Comparison of ENCODE assay signal across 13 cellular contexts in the genomic region with DNA sequence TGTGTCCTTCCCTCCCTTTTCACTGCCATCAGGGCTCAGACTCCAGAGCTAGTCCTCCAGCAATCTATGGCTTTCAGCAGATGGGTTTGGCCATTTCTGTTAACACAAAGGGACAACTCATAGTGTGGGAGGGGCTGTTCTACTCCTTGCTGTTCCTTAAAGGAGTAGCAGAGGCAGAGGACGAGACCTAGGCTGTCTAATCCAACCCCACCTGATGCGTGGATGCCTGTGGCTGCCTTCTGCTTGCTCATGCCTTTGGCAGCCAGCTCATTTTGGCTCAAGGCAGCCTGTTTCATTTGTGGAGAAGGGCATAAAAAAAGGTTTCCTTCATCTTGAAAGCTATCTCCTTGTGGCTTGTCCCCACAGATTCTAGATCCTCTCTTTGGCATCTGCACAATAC. TPM values are rescaled to one million over a fixed set of nuclear protein-coding genes. Genes with fewer than 3 reads are reported as not detected.
A peak's percentile ranks its signal among the peaks of the same experiment; 100 is the strongest.
DNase-seq lines count a peak whose midpoint lies in the region; FAIRE-seq and TF ChIP-seq lines count a peak whose summit lies in the region.
"Had no signal": no experiment of that assay in that cellular context is flagged by ENCODE, and none has a peak within 500 bp of the region (broad histone marks: within the 10 kb centered on the region; RNA-seq: fewer than 3 reads in every experiment).

No MANE protein-coding gene starts in this region.

- peak overlapping the region; percentile 95 to 98 for H3K27ac ChIP-seq in mucosa of rectum (ENCODE audit: low read depth in 2 of 2, low read length in 2 of 2)
- H3K27ac ChIP-seq in left ventricle myocardium inferior (replicated peaks) = no peak overlapping the region
- H3K27ac ChIP-seq: esophagus squamous epithelium, suprapubic skin had no signal

- no peak overlapping the region for H3K4me3 Mint-ChIP-seq in Caco-2 (ENCODE audit: unreplicated experiment)
- H3K4me3 Mint-ChIP-seq: naive B cell had no signal

- BruUV-seq in Caco-2 (replicated peaks; lab: Mats Ljungman, UMichigan) = no TSS peak

- no peak overlapping the region for H3K4me3 ChIP-seq in Caco-2 (ENCODE audit: low read depth, low read length)
- H3K4me3 ChIP-seq in NT2/D1 (ENCODE audit: insufficient read length, low read depth) = no peak overlapping the region
- no peak overlapping the region for H3K4me3 ChIP-seq in choroid plexus epithelial cell (ENCODE audit: low read depth, low read length)
- H3K4me3 ChIP-seq in mucosa of rectum (ENCODE audit: low read length in 2 of 2) = no peak overlapping the region
- H3K4me3 ChIP-seq in left ventricle myocardium inferior = no peak overlapping the region
- H3K4me3 ChIP-seq: esophagus squamous epithelium, suprapubic skin had no signal

- intact Hi-C loops in Caco-2 (cut with micrococcal nuclease; ENCODE audit: unreplicated experiment) = loop anchor here (10.0 kb wide), 1 partner anchor 53 kb away; no protein-coding TSS in a partner anchor
- intact Hi-C loops in left ventricle myocardium inferior (cut with micrococcal nuclease) = no loop called here

- H3K9me3 Mint-ChIP-seq in Caco-2 (ENCODE audit: unreplicated experiment) = peaks cover 2% of the 10 kb centered on the region
- H3K9me3 Mint-ChIP-seq: naive B cell had no signal

- H3K4me1 ChIP-seq in Caco-2 (peaks cover 3% of the 10 kb centered on the region; the same call in 1 of the 2 replicates), NT2/D1 (ENCODE audit: insufficient read depth, insufficient read length) (peaks cover 13% of the 10 kb centered on the region), mucosa of rectum (ENCODE audit: control insufficient read depth in 2 of 2, insufficient read depth in 2 of 2, low read length in 2 of 2) (peaks cover 10 to 26% of the 10 kb centered on the region in 2 donors), left ventricle myocardium inferior (no peaks in the 10 kb centered on the region)

- H3K27me3 Mint-ChIP-seq in Caco-2 (ENCODE audit: insufficient read depth, unreplicated experiment) = no peaks in the 10 kb centered on the region
- H3K27me3 Mint-ChIP-seq: naive B cell had no signal

- H3K4me1 Mint-ChIP-seq in Caco-2 (ENCODE audit: low read depth, unreplicated experiment) = peaks cover 9% of the 10 kb centered on the region

- H3K9ac ChIP-seq in NT2/D1 (ENCODE audit: insufficient read length, low read depth) (no peak overlapping the region), mucosa of rectum (ENCODE audit: low read depth in 1 of 2, low read length in 2 of 2) (no peak overlapping the region)

- no peaks in the 10 kb centered on the region for H3K36me3 Mint-ChIP-seq in Caco-2 (ENCODE audit: insufficient read depth, unreplicated experiment)
- H3K36me3 Mint-ChIP-seq: naive B cell had no signal

- CTCF ChIA-PET in Caco-2 (lab: Charles Lee) = no interaction called here

- FAIRE-seq in frontal cortex (lab: Jason Lieb, UNC) = no peak

- peak overlapping the region; percentile 70 for H3K27ac Mint-ChIP-seq in Caco-2 (ENCODE audit: unreplicated experiment)

- no peak for DNase-seq in Caco-2
- DNase-seq in NT2/D1 (ENCODE audit: low read depth, low spot score) = peak; percentile 27
- DNase-seq in choroid plexus epithelial cell (ENCODE audit: low read depth) = peak; percentile 90
- DNase-seq in left ventricle myocardium inferior = no peak
- no peak for DNase-seq in 8988T
- DNase-seq in activated CD8-positive, alpha-beta memory T cell treated with anti-CD3 and anti-CD28 coated beads for 24 hours = no peak
- no peak for DNase-seq in frontal cortex (ENCODE audit: low spot score in 2 of 2)
- DNase-seq: activated naive CD4-positive, alpha-beta T cell treated with Interleukin-2 at 50 U/mL for 16 hours; esophagus squamous epithelium; naive B cell; NCI-H524 treated with DMSO at 0.1 percent for 48 hours had no signal

- POLR2A ChIA-PET in Caco-2 (lab: Charles Lee) = no interaction called here

- no peaks in the 10 kb centered on the region for H3K9me3 ChIP-seq in Caco-2
- H3K9me3 ChIP-seq in NT2/D1 (ENCODE audit: insufficient read depth, low read length) = no peaks in the 10 kb centered on the region
- H3K9me3 ChIP-seq in mucosa of rectum (ENCODE audit: control insufficient read depth in 2 of 2, low read length in 2 of 2) = no peaks in the 10 kb centered on the region
- H3K9me3 ChIP-seq in left ventricle myocardium inferior (replicated peaks) = no peaks in the 10 kb centered on the region
- H3K9me3 ChIP-seq: esophagus squamous epithelium, suprapubic skin had no signal

- H3K36me3 ChIP-seq in Caco-2 (ENCODE audit: control insufficient read depth, insufficient read depth, low read length) (no peaks in the 10 kb centered on the region), NT2/D1 (ENCODE audit: insufficient read depth, insufficient read length, low read length) (no peaks in the 10 kb centered on the region), mucosa of rectum (ENCODE audit: control insufficient read depth in 2 of 2, insufficient read depth in 2 of 2, low read length in 2 of 2) (no peaks in the 10 kb centered on the region), left ventricle myocardium inferior (no peaks in the 10 kb centered on the region)
- H3K36me3 ChIP-seq: esophagus squamous epithelium, suprapubic skin had no signal

- no peak for TF ChIP-seq CTCF in Caco-2 (IDR thresholded peaks at IDR 0.05; ENCODE audit: insufficient read depth in 1 of 2, low read depth in 1 of 2, low read length in 1 of 2, severe bottlenecking in 1 of 2, unreplicated experiment in 1 of 2)
- no peak for TF ChIP-seq CTCF in choroid plexus epithelial cell (conservative IDR thresholded peaks at IDR 0.05; ENCODE audit: low read depth, low read length)
- TF ChIP-seq CTCF in left ventricle myocardium inferior (IDR thresholded peaks at IDR 0.05; ENCODE audit: borderline replicate concordance) = no peak

- H3K27me3 ChIP-seq in Caco-2 (replicated peaks; ENCODE audit: control insufficient read depth, insufficient read depth, low read length) (no peaks in the 10 kb centered on the region), NT2/D1 (ENCODE audit: insufficient read depth, insufficient read length) (no peaks in the 10 kb centered on the region), mucosa of rectum (ENCODE audit: control insufficient read depth in 2 of 2, insufficient read depth in 2 of 2, low read length in 2 of 2) (no peaks in the 10 kb centered on the region), left ventricle myocardium inferior (ENCODE audit: low read depth) (no peaks in the 10 kb centered on the region)
- H3K27me3 ChIP-seq: esophagus squamous epithelium, suprapubic skin had no signal

RNA-seq across cellular contexts. Expression of gene MFSD2A, which starts 27.0 kb away (rescaled TPM):
- 2.2 TPM in 2 replicates for total RNA-seq in Caco-2 (2022)
- total RNA-seq in left ventricle myocardium inferior = 0.22 TPM
- total RNA-seq in frontal cortex = 15.5 TPM

RNA-seq across cellular contexts. Expression of gene CAP1, which starts 58.6 kb away (rescaled TPM):
- total RNA-seq in Caco-2 (2022) (181 and 219 TPM in 2 replicates), left ventricle myocardium inferior (66.0 TPM), frontal cortex (133 TPM)

Comparison
In these comparisons a context has a peak if more than half of its experiments do, and no peak if none do; other contexts are left out.
1. DNase-seq: peak in NT2/D1 (single experiment) and choroid plexus epithelial cell (single experiment); none in Caco-2 (0 of 2), left ventricle myocardium inferior (single experiment), 8988T (single experiment), activated CD8-positive, alpha-beta memory T cell treated with anti-CD3 and anti-CD28 coated beads for 24 hours (single experiment) and frontal cortex (0 of 2).